In genomic region chr17:38322156-38322779, GRCh38 we compare ENCODE assay signal across 8 cellular contexts. TPM values are rescaled to one million over a fixed set of nuclear protein-coding genes. Genes with fewer than 3 reads are reported as not detected.
DNase-seq lines count a peak whose midpoint lies in the region; ATAC-seq and TF ChIP-seq lines count a peak whose summit lies in the region.

No MANE protein-coding gene starts in this region.

- no peaks in the 10 kb centered on the region for H3K9me3 ChIP-seq in neural progenitor cell (ENCODE audit: low read depth)
- H3K9me3 ChIP-seq in thoracic aorta: no peaks in the 10 kb centered on the region

- peaks cover 20% of the 10 kb centered on the region for H3K36me3 Mint-ChIP-seq in neural progenitor cell

- no peak overlapping the region for H2AFZ ChIP-seq in neural progenitor cell (replicated peaks)

- H3K27ac Mint-ChIP-seq in neural progenitor cell: no peak overlapping the region

- H3K27me3 Mint-ChIP-seq in neural progenitor cell (ENCODE audit: insufficient read depth, low read depth): peaks cover 1% of the 10 kb centered on the region

- H3K4me3 ChIP-seq in neural progenitor cell: no peak overlapping the region
- no peak overlapping the region for H3K4me3 ChIP-seq in thoracic aorta

- H3F3A ChIP-seq in neural progenitor cell (ENCODE audit: low read depth): peaks cover 32% of the 10 kb centered on the region

- H3K9me3 Mint-ChIP-seq in neural progenitor cell: no peaks in the 10 kb centered on the region

- no peak overlapping the region for H3K4me3 Mint-ChIP-seq in neural progenitor cell

- ATAC-seq in esophagus mucosa (peak; percentile 52), thoracic aorta (ENCODE audit: insufficient number of reproducible peaks, low FRiP score, low read depth) (peak; percentile 56), HG03135 (IDR thresholded peaks at IDR 0.05; ENCODE audit: unreplicated experiment) (no peak)

- H3K27ac ChIP-seq in neural progenitor cell: no peak overlapping the region
- H3K27ac ChIP-seq in thoracic aorta: no peak overlapping the region

- peak; percentile 66 for TF ChIP-seq CTCF in neural progenitor cell (IDR thresholded peaks at IDR 0.05)
- peak; percentile 90 for TF ChIP-seq CTCF in thoracic aorta (IDR thresholded peaks at IDR 0.05)

- peaks cover 13% of the 10 kb centered on the region for H3K4me1 Mint-ChIP-seq in neural progenitor cell

- DNase-seq in activated gamma-delta T cell treated with Interleukin-2 at 50 U/mL for 16 hours: peak; percentile 74
- no peak for DNase-seq in activated gamma-delta T cell (lab: John Stamatoyannopoulos, UW)
- peak; percentile 30 for DNase-seq in NCI-H774 (lab: John Stamatoyannopoulos, UW)
- peak; percentile 90 for DNase-seq in activated CD8-positive, alpha-beta memory T cell treated with anti-CD3 and anti-CD28 coated beads, Interleukin-2, amount 50 U/mL, for 48 hours
- DNase-seq in neural progenitor cell (ENCODE audit: low spot score): peak; percentile 67
- peak; percentile 12 for DNase-seq in thoracic aorta (ENCODE audit: low spot score)

- no peak overlapping the region for H3K4me2 ChIP-seq in neural progenitor cell

- H3K9ac ChIP-seq in neural progenitor cell: no peak overlapping the region

- H4K20me1 ChIP-seq in neural progenitor cell (ENCODE audit: low read depth): no peaks in the 10 kb centered on the region

- H3K79me2 ChIP-seq in neural progenitor cell (ENCODE audit: low read depth): no peaks in the 10 kb centered on the region

- H3K27me3 ChIP-seq in neural progenitor cell (no peaks in the 10 kb centered on the region), thoracic aorta (replicated peaks; ENCODE audit: insufficient read depth) (no peaks in the 10 kb centered on the region)

- H3K36me3 ChIP-seq in neural progenitor cell: peaks cover 7% of the 10 kb centered on the region
- H3K36me3 ChIP-seq in thoracic aorta: peaks cover 9% of the 10 kb centered on the region

- H3K4me1 ChIP-seq in neural progenitor cell: peaks cover 19% of the 10 kb centered on the region
- no peaks in the 10 kb centered on the region for H3K4me1 ChIP-seq in thoracic aorta (ENCODE audit: control insufficient read depth in 1 of 2, low read depth in 2 of 2)

RNA-seq across cellular contexts. Expression of gene GPR179, which starts 21.5 kb away (rescaled TPM):
- total RNA-seq in esophagus mucosa: not detected
- 0.22 TPM in 1 of 2 replicates, not detected in the other for total RNA-seq in neural progenitor cell (ENCODE audit: low replicate concordance)
- total RNA-seq in thoracic aorta: under 1 TPM in 1 of 2 donors, not detected in 1; 0.42 TPM

RNA-seq across cellular contexts. Expression of gene MRPL45, which starts 25.3 kb away (rescaled TPM):
- total RNA-seq in esophagus mucosa: 27.1 TPM
- 59.0 and 68.3 TPM in 2 replicates for total RNA-seq in neural progenitor cell (ENCODE audit: low replicate concordance)
- 10 to 100 TPM in 1 of 2 donors, 1 to 10 TPM in 1; 9.0 to 10.7 TPM for total RNA-seq in thoracic aorta

RNA-seq across cellular contexts. Expression of gene SOCS7, which starts 29.4 kb away (rescaled TPM):
- total RNA-seq in esophagus mucosa (11.9 TPM), neural progenitor cell (ENCODE audit: low replicate concordance) (17.8 and 27.0 TPM in 2 replicates), thoracic aorta (10 to 100 TPM; 14.3 to 21.9 TPM)
